Comparison of ENCODE assay signal across 3 cellular contexts in the genomic region with DNA sequence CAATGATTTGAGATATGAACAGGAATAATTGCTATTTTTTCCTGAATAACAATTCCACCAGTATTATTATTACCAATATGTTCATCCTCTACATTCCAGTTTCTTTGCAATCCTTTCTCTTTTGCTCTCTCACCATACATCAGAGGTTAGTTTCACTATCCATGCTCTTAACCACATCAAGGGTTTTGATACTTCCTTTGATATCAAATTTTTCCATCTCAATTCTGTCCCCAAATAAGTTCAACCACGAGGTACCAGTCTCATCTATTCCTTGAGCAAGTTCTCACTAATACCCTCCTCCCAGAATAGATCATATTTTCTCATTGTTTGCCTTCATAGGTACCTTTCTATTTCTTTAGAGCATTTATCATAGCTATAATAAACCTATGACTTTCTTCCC. TPM values are rescaled to one million over a fixed set of nuclear protein-coding genes. Genes with fewer than 3 reads are reported as not detected.
"Had no signal": no experiment of that assay in that cellular context is flagged by ENCODE, and none has a peak within 500 bp of the region (broad histone marks: within the 10 kb centered on the region; RNA-seq: fewer than 3 reads in every experiment).

No MANE protein-coding gene starts in this region.

RNA-seq across cellular contexts. Expression of a gene that starts 30.1 kb away (rescaled TPM):
- total RNA-seq: chondrocyte, epithelial cell of proximal tubule, fibroblast of villous mesenchyme had no signal
